25 cellular contexts compared by ENCODE assay signal in genomic region chr7:5673125-5673524, GRCh38.
DNase-seq lines count a peak whose midpoint lies in the region; ATAC-seq and TF ChIP-seq lines count a peak whose summit lies in the region.
"Had no signal": no experiment of that assay in that cellular context is flagged by ENCODE, and none has a peak within 500 bp of the region (broad histone marks: within the 10 kb centered on the region; RNA-seq: fewer than 3 reads in every experiment).

No MANE protein-coding gene starts in this region.

- no peak for TF ChIP-seq CTCF in osteoblast (IDR thresholded peaks at IDR 0.05; ENCODE audit: extremely low read depth, low read depth, low read length)

- no peak overlapping the region for H2AFZ ChIP-seq in osteoblast (ENCODE audit: low read length)
- H2AFZ ChIP-seq: neural progenitor cell had no signal

- peak overlapping the region; percentile 70 for H3K27ac Mint-ChIP-seq in activated naive CD8-positive, alpha-beta T cell
- no peak overlapping the region for H3K27ac Mint-ChIP-seq in activated naive CD8-positive, alpha-beta T cell treated with anti-CD3 and anti-CD28 coated beads for 36 hours
- H3K27ac Mint-ChIP-seq: neural progenitor cell had no signal

- H3K36me3 Mint-ChIP-seq in activated naive CD8-positive, alpha-beta T cell: no peaks in the 10 kb centered on the region
- peaks cover 3% of the 10 kb centered on the region for H3K36me3 Mint-ChIP-seq in activated naive CD8-positive, alpha-beta T cell treated with anti-CD3 and anti-CD28 coated beads for 36 hours

- H3K27ac ChIP-seq in caudate nucleus (ENCODE audit: low read depth, low read length) (peak overlapping the region; percentile 62), osteoblast (ENCODE audit: low read depth, low read length) (no peak overlapping the region)
- H3K27ac ChIP-seq: neural progenitor cell, psoas muscle had no signal

- no peak overlapping the region for H3K4me3 Mint-ChIP-seq in activated naive CD8-positive, alpha-beta T cell
- no peak overlapping the region for H3K4me3 Mint-ChIP-seq in activated naive CD8-positive, alpha-beta T cell treated with anti-CD3 and anti-CD28 coated beads for 36 hours
- H3K4me3 Mint-ChIP-seq: CD14-positive monocyte, neural progenitor cell had no signal

- H3K4me2 ChIP-seq in osteoblast (ENCODE audit: insufficient read depth, low read length): no peak overlapping the region
- H3K4me2 ChIP-seq: neural progenitor cell had no signal

- H3K4me1 Mint-ChIP-seq in activated naive CD8-positive, alpha-beta T cell (ENCODE audit: low read depth): peaks cover 23% of the 10 kb centered on the region
- H3K4me1 Mint-ChIP-seq in activated naive CD8-positive, alpha-beta T cell treated with anti-CD3 and anti-CD28 coated beads for 36 hours: peaks cover 47% of the 10 kb centered on the region

- ATAC-seq in HG03521 (IDR thresholded peaks at IDR 0.05; ENCODE audit: unreplicated experiment): no peak
- ATAC-seq: activated CD4-positive, CD25-positive, alpha-beta regulatory T cell treated with anti-CD3 and anti-CD28 coated beads, Interleukin-2, amount 50 U/mL, for 24 hours; esophagus mucosa; left cardiac atrium; psoas muscle; SK-N-SH treated with all-trans-retinoic acid at 6 μM for 48 hours had no signal

- no peaks in the 10 kb centered on the region for H3K27me3 Mint-ChIP-seq in activated naive CD8-positive, alpha-beta T cell
- no peaks in the 10 kb centered on the region for H3K27me3 Mint-ChIP-seq in activated naive CD8-positive, alpha-beta T cell treated with anti-CD3 and anti-CD28 coated beads for 36 hours

- H3K36me3 ChIP-seq in osteoblast (ENCODE audit: insufficient read depth, low read length): peaks cover 17% of the 10 kb centered on the region
- H3K36me3 ChIP-seq: neural progenitor cell had no signal

- no peak for DNase-seq in activated naive CD8-positive, alpha-beta T cell treated with anti-CD3 and anti-CD28 coated beads for 36 hours
- DNase-seq in caudate nucleus (lab: John Stamatoyannopoulos, UW) (peak in 17 of 61 donors; percentile 21 to 76 (median 32)), osteoblast (ENCODE audit: insufficient read length, low spot score, missing footprints) (peak; percentile 36), globus pallidus (ENCODE audit: low spot score) (no peak), SW480 (ENCODE audit: low spot score) (no peak)
- DNase-seq in central memory CD4-positive, alpha-beta T cell: no peak
- DNase-seq: cerebellar nuclear complex; DMS53; KG1; left cardiac atrium; midbrain; MV-4-11; NCI-H1694; NCI-H2171 treated with DMSO at 0.1 percent for 48 hours; NCI-H526; psoas muscle; RPMI8226; stimulated activated CD4-positive, alpha-beta T cell treated with anti-CD3 and anti-CD28 coated beads, Interleukin-4, amount 100 ng/mL, for 24 hours had no signal

- no peaks in the 10 kb centered on the region for H3K27me3 ChIP-seq in osteoblast (ENCODE audit: insufficient read depth, low read length)
- H3K27me3 ChIP-seq: neural progenitor cell had no signal

- no peaks in the 10 kb centered on the region for H3K9me3 ChIP-seq in osteoblast (ENCODE audit: low read depth, low read length)
- H3K9me3 ChIP-seq: psoas muscle had no signal

- no peaks in the 10 kb centered on the region for H3K9me3 Mint-ChIP-seq in activated naive CD8-positive, alpha-beta T cell (ENCODE audit: low read depth)
- H3K9me3 Mint-ChIP-seq in activated naive CD8-positive, alpha-beta T cell treated with anti-CD3 and anti-CD28 coated beads for 36 hours: no peaks in the 10 kb centered on the region
- H3K9me3 Mint-ChIP-seq: CD14-positive monocyte, neural progenitor cell had no signal

- peaks cover 5% of the 10 kb centered on the region for H4K20me1 ChIP-seq in osteoblast (ENCODE audit: insufficient read depth, low read length)

- H3K4me3 ChIP-seq in osteoblast (ENCODE audit: insufficient read depth, low read length): no peak overlapping the region
- H3K4me3 ChIP-seq: neural progenitor cell, psoas muscle had no signal

- H3K79me2 ChIP-seq in osteoblast (ENCODE audit: insufficient read depth, low read length): peaks cover 25% of the 10 kb centered on the region

- peaks cover 9% of the 10 kb centered on the region for H3K4me1 ChIP-seq in osteoblast (ENCODE audit: insufficient read depth, low read length)
